In the genomic region with DNA sequence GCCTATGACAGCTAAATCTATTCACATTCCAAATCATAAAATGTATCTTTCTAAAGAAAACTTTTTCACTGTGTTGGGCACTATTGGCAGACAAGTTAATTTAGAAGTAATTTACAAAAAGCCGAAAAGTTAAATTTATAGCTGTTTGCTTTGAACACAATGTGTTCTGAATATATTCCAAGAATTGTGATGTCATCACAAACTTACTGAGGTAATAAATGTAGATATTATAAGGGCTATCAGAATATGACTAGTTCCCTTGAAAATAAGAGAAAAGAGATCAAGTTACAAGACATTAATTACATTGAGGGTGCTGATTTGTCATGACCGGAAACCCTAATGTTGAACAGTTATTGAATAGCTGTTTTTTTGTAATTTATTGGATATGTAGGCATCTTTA, we compare ENCODE assay signal across 8 cellular contexts.
"Had no signal": no experiment of that assay in that cellular context is flagged by ENCODE, and none has a peak within 500 bp of the region (broad histone marks: within the 10 kb centered on the region; RNA-seq: fewer than 3 reads in every experiment).

No MANE protein-coding gene starts in this region.

- ATAC-seq: GM12878 had no signal

- FAIRE-seq: G401.6, GM12878, GM12891, GM12892, GM18507, GM19239 had no signal

- H3K4me3 ChIP-seq: GM12878 had no signal

- DNase-seq: GDM1, GF-D8 had no signal
